Comparison of ENCODE assay signal across 1 cellular context in the genomic region with DNA sequence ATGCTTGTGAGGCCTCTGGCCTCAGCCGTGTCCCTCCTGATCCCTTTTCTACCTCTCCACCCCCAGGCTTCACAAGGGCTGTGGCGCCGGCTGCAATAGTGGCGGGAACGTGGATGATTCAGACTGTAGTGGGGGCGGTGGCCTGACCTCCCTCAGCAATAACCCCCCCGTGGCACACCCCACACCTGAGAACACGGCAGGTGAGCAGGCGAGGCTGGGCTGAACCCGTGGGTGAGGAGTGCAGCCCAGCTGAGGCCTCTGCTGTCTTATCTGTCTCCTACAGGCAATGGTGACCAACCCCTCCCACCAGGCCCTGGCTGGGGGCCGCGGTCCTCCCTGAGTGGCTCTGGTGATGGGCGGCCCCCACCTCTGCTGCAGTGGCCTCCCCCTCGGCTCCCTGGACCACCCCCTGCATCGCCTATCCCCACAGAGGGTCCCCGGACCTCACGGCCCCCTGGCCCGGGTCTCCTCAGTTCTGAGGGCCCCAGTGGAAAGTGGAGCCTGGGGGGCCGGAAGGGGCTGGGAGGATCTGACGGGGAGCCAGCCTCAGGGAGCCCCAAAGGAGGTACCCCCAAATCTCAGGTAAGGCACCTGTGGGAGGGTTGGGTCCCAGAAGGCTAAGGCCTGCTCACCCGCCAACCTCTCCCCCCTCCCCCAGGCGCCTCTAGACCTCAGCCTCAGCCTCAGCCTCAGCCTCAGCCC.
TF ChIP-seq lines count a peak whose summit lies in the region.

No MANE protein-coding gene starts in this region.

TF ChIP-seq in K562, 482 proteins besides CTCF, POLR2A, EP300 and RAD21 (continued from another document):
- TF ChIP-seq, protein P1, sequence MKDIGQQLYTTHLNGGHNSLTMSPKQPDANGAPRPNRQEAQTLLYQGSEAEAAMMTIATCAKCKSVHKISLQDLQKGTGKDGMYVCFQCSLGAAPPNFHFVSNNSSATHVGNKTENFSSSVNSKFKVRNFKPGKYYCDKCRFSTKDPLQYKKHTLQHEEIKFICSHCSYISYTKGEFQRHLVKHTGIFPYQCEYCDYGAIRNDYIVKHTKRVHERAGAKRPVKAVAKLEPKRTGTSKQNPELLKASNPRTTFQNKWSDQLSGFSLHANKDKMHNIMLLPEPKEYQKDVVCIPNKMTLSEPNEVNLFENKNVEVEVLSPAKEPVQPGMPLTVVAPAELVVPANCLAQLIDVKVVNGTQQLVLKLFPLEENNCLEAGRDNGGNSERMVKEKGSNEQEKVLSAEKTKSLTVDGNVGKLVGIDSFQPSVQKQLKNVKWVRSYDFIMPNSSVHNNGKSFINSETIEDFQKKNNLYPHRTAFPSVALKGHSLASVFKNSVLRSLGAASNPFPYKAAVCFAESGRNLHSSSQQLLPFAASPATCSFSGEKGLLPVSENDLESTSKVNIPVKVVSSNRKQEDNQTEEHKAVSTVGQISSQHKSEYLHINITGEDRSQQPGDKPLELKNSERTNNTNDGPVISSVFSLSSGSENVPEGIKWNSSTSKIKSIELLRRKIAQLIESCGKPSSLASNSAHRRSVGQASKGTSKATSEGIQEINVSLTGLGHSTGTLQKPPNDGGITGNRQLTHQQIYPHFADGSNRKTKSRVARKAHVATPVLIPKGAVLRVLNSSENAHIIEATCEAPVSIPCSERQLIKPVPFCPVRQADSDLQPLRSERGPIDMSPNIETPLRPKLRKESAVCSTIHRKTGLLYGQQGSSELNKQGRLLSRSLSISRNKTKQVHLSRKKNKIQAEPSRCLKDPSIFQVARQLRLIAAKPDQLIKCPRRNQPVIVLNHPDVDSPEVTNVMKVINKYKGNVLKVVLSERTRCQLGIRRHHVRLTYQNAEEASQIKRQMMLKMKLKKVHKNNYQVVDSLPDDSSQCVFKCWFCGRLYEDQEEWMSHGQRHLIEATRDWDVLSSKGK (CRISPR knock-in tag; IDR thresholded peaks at IDR 0.05), result no peak
- TF ChIP-seq C11orf30 (IDR thresholded peaks at IDR 0.05; ENCODE audit: low read depth), result no peak
- no peak for TF ChIP-seq ZNF764 (CRISPR knock-in tag; IDR thresholded peaks at IDR 0.05; ENCODE audit: low read depth)
- no peak for TF ChIP-seq ZC3H11A (IDR thresholded peaks at IDR 0.05; ENCODE audit: low read depth, low read length)
- TF ChIP-seq MCM7 (IDR thresholded peaks at IDR 0.05), result no peak
- peak; percentile 88; the same call in 1 of the 2 replicates for TF ChIP-seq KLF16 (IDR thresholded peaks at IDR 0.05)
- TF ChIP-seq, protein P2, sequence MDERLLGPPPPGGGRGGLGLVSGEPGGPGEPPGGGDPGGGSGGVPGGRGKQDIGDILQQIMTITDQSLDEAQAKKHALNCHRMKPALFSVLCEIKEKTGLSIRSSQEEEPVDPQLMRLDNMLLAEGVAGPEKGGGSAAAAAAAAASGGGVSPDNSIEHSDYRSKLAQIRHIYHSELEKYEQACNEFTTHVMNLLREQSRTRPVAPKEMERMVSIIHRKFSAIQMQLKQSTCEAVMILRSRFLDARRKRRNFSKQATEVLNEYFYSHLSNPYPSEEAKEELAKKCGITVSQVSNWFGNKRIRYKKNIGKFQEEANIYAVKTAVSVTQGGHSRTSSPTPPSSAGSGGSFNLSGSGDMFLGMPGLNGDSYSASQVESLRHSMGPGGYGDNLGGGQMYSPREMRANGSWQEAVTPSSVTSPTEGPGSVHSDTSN (CRISPR knock-in tag; IDR thresholded peaks at IDR 0.05; ENCODE audit: low read depth), result no peak
- TF ChIP-seq, protein P2 (tag; conservative IDR thresholded peaks at IDR 0.05; ENCODE audit: low read depth), result no peak
- no peak for TF ChIP-seq NR2F6 (CRISPR knock-in tag; IDR thresholded peaks at IDR 0.05)
- TF ChIP-seq POLR3A (IDR thresholded peaks at IDR 0.05; ENCODE audit: borderline replicate concordance, extremely low read depth, insufficient read depth, insufficient read length), result no peak
- peak; percentile 47; the same call in 1 of the 2 replicates for TF ChIP-seq L3MBTL2 (IDR thresholded peaks at IDR 0.05)
- peak; percentile 95 for TF ChIP-seq TCF3 (CRISPR knock-in tag; IDR thresholded peaks at IDR 0.05)
- no peak for TF ChIP-seq WHSC1 (IDR thresholded peaks at IDR 0.05; ENCODE audit: low read length)
- TF ChIP-seq CCNT2 (IDR thresholded peaks at IDR 0.05; ENCODE audit: borderline replicate concordance, extremely low read depth, insufficient read length, low read depth, low read length), result peak; percentile 80
- TF ChIP-seq SOX6 (IDR thresholded peaks at IDR 0.05), result no peak; the same call in 1 of the 2 replicates
- no peak for TF ChIP-seq TRIM28 (IDR thresholded peaks at IDR 0.05)
- TF ChIP-seq, protein P3, sequence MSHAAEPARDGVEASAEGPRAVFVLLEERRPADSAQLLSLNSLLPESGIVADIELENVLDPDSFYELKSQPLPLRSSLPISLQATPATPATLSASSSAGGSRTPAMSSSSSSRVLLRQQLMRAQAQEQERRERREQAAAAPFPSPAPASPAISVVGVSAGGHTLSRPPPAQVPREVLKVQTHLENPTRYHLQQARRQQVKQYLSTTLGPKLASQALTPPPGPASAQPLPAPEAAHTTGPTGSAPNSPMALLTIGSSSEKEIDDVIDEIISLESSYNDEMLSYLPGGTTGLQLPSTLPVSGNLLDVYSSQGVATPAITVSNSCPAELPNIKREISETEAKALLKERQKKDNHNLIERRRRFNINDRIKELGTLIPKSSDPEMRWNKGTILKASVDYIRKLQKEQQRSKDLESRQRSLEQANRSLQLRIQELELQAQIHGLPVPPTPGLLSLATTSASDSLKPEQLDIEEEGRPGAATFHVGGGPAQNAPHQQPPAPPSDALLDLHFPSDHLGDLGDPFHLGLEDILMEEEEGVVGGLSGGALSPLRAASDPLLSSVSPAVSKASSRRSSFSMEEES (CRISPR knock-in tag; IDR thresholded peaks at IDR 0.05), result no peak
- no peak for TF ChIP-seq ZBTB5 (IDR thresholded peaks at IDR 0.05)
- TF ChIP-seq, protein P4, sequence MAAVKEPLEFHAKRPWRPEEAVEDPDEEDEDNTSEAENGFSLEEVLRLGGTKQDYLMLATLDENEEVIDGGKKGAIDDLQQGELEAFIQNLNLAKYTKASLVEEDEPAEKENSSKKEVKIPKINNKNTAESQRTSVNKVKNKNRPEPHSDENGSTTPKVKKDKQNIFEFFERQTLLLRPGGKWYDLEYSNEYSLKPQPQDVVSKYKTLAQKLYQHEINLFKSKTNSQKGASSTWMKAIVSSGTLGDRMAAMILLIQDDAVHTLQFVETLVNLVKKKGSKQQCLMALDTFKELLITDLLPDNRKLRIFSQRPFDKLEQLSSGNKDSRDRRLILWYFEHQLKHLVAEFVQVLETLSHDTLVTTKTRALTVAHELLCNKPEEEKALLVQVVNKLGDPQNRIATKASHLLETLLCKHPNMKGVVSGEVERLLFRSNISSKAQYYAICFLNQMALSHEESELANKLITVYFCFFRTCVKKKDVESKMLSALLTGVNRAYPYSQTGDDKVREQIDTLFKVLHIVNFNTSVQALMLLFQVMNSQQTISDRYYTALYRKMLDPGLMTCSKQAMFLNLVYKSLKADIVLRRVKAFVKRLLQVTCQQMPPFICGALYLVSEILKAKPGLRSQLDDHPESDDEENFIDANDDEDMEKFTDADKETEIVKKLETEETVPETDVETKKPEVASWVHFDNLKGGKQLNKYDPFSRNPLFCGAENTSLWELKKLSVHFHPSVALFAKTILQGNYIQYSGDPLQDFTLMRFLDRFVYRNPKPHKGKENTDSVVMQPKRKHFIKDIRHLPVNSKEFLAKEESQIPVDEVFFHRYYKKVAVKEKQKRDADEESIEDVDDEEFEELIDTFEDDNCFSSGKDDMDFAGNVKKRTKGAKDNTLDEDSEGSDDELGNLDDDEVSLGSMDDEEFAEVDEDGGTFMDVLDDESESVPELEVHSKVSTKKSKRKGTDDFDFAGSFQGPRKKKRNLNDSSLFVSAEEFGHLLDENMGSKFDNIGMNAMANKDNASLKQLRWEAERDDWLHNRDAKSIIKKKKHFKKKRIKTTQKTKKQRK (IDR thresholded peaks at IDR 0.05; ENCODE audit: borderline replicate concordance, low read depth, low read length), result no peak
- no peak for TF ChIP-seq ELF2 (CRISPR knock-in tag; IDR thresholded peaks at IDR 0.05)
- TF ChIP-seq ZNF668 (CRISPR knock-in tag; IDR thresholded peaks at IDR 0.05), result no peak
- TF ChIP-seq SIN3B (IDR thresholded peaks at IDR 0.05; ENCODE audit: low read depth), result no peak
- TF ChIP-seq, protein P5, sequence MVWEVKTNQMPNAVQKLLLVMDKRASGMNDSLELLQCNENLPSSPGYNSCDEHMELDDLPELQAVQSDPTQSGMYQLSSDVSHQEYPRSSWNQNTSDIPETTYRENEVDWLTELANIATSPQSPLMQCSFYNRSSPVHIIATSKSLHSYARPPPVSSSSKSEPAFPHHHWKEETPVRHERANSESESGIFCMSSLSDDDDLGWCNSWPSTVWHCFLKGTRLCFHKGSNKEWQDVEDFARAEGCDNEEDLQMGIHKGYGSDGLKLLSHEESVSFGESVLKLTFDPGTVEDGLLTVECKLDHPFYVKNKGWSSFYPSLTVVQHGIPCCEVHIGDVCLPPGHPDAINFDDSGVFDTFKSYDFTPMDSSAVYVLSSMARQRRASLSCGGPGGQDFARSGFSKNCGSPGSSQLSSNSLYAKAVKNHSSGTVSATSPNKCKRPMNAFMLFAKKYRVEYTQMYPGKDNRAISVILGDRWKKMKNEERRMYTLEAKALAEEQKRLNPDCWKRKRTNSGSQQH (CRISPR knock-in tag; IDR thresholded peaks at IDR 0.05), result no peak
- no peak for TF ChIP-seq POLR2G (IDR thresholded peaks at IDR 0.05; ENCODE audit: low read depth, low read length)
- TF ChIP-seq RFX7 (CRISPR knock-in tag; IDR thresholded peaks at IDR 0.05), result no peak
- TF ChIP-seq ZNF75A (CRISPR knock-in tag; IDR thresholded peaks at IDR 0.05), result no peak
- TF ChIP-seq THRB (CRISPR knock-in tag; conservative IDR thresholded peaks at IDR 0.05), result no peak
- no peak for TF ChIP-seq PREB (CRISPR knock-in tag; IDR thresholded peaks at IDR 0.05)
- TF ChIP-seq KLF6 (CRISPR knock-in tag; IDR thresholded peaks at IDR 0.05; ENCODE audit: borderline replicate concordance), result no peak
- no peak for TF ChIP-seq KAT2B (IDR thresholded peaks at IDR 0.05; ENCODE audit: low read depth, low read length)
- no peak for TF ChIP-seq GABPA (tag; conservative IDR thresholded peaks at IDR 0.05; ENCODE audit: low read depth)
- no peak for TF ChIP-seq RBFOX2 (IDR thresholded peaks at IDR 0.05; ENCODE audit: low read depth, low read length)
- no peak for TF ChIP-seq IFI16 (CRISPR knock-in tag; IDR thresholded peaks at IDR 0.05)
- no peak for TF ChIP-seq ZKSCAN1 (IDR thresholded peaks at IDR 0.05; ENCODE audit: low read depth, low read length)
- TF ChIP-seq TRIM24 (IDR thresholded peaks at IDR 0.05), result peak; percentile 58 to 67; a peak in 3 of 4 replicates
- peak; percentile 92 for TF ChIP-seq CBFA2T2 (conservative IDR thresholded peaks at IDR 0.05)
- TF ChIP-seq ZNF780A (CRISPR knock-in tag; IDR thresholded peaks at IDR 0.05), result no peak
- TF ChIP-seq ZFPM2 (CRISPR knock-in tag; IDR thresholded peaks at IDR 0.05), result no peak
- TF ChIP-seq BHLHE40 (IDR thresholded peaks at IDR 0.05; ENCODE audit: low read length), result peak; percentile 80
- no peak for TF ChIP-seq PPARD (CRISPR knock-in tag; IDR thresholded peaks at IDR 0.05)
- TF ChIP-seq ZBED1 (IDR thresholded peaks at IDR 0.05), result 0 out of 2 replicates have a peak, but pooled peaks have one; percentile 31
- TF ChIP-seq TARDBP (IDR thresholded peaks at IDR 0.05), result 0 out of 2 replicates have a peak, but pooled peaks have one; percentile 22
- TF ChIP-seq MCM5 (IDR thresholded peaks at IDR 0.05; ENCODE audit: low read depth), result no peak
- TF ChIP-seq EGR1 (conservative IDR thresholded peaks at IDR 0.05), result peak; percentile 94
- peak; percentile 87; the same call in 1 of the 2 replicates for TF ChIP-seq GATAD2A (IDR thresholded peaks at IDR 0.05)
- no peak for TF ChIP-seq ZNF324 (CRISPR knock-in tag; IDR thresholded peaks at IDR 0.05)
- TF ChIP-seq ZBTB1 (CRISPR knock-in tag; IDR thresholded peaks at IDR 0.05; ENCODE audit: borderline replicate concordance, low read depth), result no peak
- peak; percentile 46; the same call in 1 of the 2 replicates for TF ChIP-seq FOSL1 (tag; conservative IDR thresholded peaks at IDR 0.05)
- TF ChIP-seq HLTF (IDR thresholded peaks at IDR 0.05), result no peak
- TF ChIP-seq DACH1 (IDR thresholded peaks at IDR 0.05; ENCODE audit: partially characterized antibody), result peak; percentile 85
